ENCODE assay signal across 10 cellular contexts in genomic region chr5:43106290-43106638, GRCh38. TPM values are rescaled to one million over a fixed set of nuclear protein-coding genes. Genes with fewer than 3 reads are reported as not detected.
A peak's percentile ranks its signal among the peaks of the same experiment; 100 is the strongest.
DNase-seq lines count a peak whose midpoint lies in the region; ATAC-seq, FAIRE-seq and TF ChIP-seq lines count a peak whose summit lies in the region.
"Had no signal": no experiment of that assay in that cellular context is flagged by ENCODE, and none has a peak within 500 bp of the region (broad histone marks: within the 10 kb centered on the region; RNA-seq: fewer than 3 reads in every experiment).

No MANE protein-coding gene starts in this region.

- ATAC-seq in activated T-cell treated with anti-CD3 and anti-CD28 coated beads, Interleukin-2, amount 50 U/mL, for 72 hours (replicated peaks in 1 of 2): peak; percentile 56 to 64
- ATAC-seq in GM12878: no peak
- no peak for ATAC-seq in stimulated activated memory B cell treated with anti-CD40 and anti-IgM and Interleukin-4, amounts not matched to agents 10 μg/mL and 1 μg/mL and 100 μg/mL, for 72 hours
- no peak for ATAC-seq in GM18511 (IDR thresholded peaks at IDR 0.05; ENCODE audit: unreplicated experiment)

- no peak for TF ChIP-seq EP300 in GM12878 (IDR thresholded peaks at IDR 0.05; ENCODE audit: borderline replicate concordance in 1 of 2, control insufficient read depth in 1 of 2, low read depth in 2 of 2, low read length in 2 of 2)

- TF ChIP-seq POLR2A in GM12878 (IDR thresholded peaks at IDR 0.05; ENCODE audit: low read depth, low read length) (no peak), breast epithelium (IDR thresholded peaks at IDR 0.05) (no peak)

- DNase-seq in activated T-cell treated with anti-CD3 and anti-CD28 coated beads, Interleukin-2, amount 50 U/mL, for 72 hours: peak; percentile 34 to 50
- no peak for DNase-seq in activated T-cell treated with anti-CD3 and anti-CD28 coated beads, Interleukin-2, amount 50 U/mL, for 48 hours
- DNase-seq in GM12878 (ENCODE audit: low read depth, low spot score) (no peak), NCI-H510A treated with DMSO at 0.1 percent for 48 hours (lab: John Stamatoyannopoulos, UW) (no peak), breast epithelium (ENCODE audit: low spot score in 2 of 2) (no peak)

- TF ChIP-seq RAD21 in GM12878 (IDR thresholded peaks at IDR 0.05; ENCODE audit: insufficient read depth, low read depth, low read length): no peak

- no peaks in the 10 kb centered on the region for H4K20me1 ChIP-seq in OCI-LY3 (ENCODE audit: insufficient read depth, low read length)
- H4K20me1 ChIP-seq in GM12878 (ENCODE audit: control insufficient read depth, insufficient read depth): no peaks in the 10 kb centered on the region

- H3K27me3 Mint-ChIP-seq in activated T-cell treated with anti-CD3 and anti-CD28 coated beads, Interleukin-2, amount 50 U/mL, for 72 hours (ENCODE audit: low read depth): no peaks in the 10 kb centered on the region
- no peaks in the 10 kb centered on the region for H3K27me3 Mint-ChIP-seq in stimulated activated memory B cell treated with anti-CD40 and anti-IgM and Interleukin-4, amounts not matched to agents 10 μg/mL and 1 μg/mL and 100 μg/mL, for 72 hours

- SMC1A ChIA-PET in GM12878 (lab: Charles Lee; ENCODE audit: uncharacterized antibody, unreplicated experiment): interaction anchor here (0.5 to 3.8 kb wide), 13 partner anchors 10 to 282 kb away, joined by 3 to 31 read pairs (median 7); partner anchors contain the start of genes HMGCS1 and ZNF131

- no peaks in the 10 kb centered on the region for H3K9me3 Mint-ChIP-seq in activated T-cell treated with anti-CD3 and anti-CD28 coated beads, Interleukin-2, amount 50 U/mL, for 72 hours
- H3K9me3 Mint-ChIP-seq in stimulated activated memory B cell treated with anti-CD40 and anti-IgM and Interleukin-4, amounts not matched to agents 10 μg/mL and 1 μg/mL and 100 μg/mL, for 72 hours: no peaks in the 10 kb centered on the region
- H3K9me3 Mint-ChIP-seq: T-helper 1 cell treated with Interleukin-12 subunit alpha and Interleukin-12 subunit beta and Interleukin-4 antibody, amounts not matched to agents 30 μg/mL and 1 μg/mL, for 36 hours had no signal

- in situ Hi-C loops in GM12878 (cut with MboI): loop anchor here (10.0 kb wide), 1 partner anchor 279 kb away; no protein-coding TSS in a partner anchor

- peak overlapping the region; percentile 82; the same call in 1 of the 2 replicates for H2AFZ ChIP-seq in OCI-LY3 (ENCODE audit: low read depth, low read length)
- peak overlapping the region; percentile 98 for H2AFZ ChIP-seq in GM12878 (ENCODE audit: control insufficient read depth, low read depth, low read length)

- H3K36me3 ChIP-seq in OCI-LY3 (replicated peaks; ENCODE audit: low read depth, low read length) (no peaks in the 10 kb centered on the region), GM12878 (ENCODE audit: control insufficient read depth in 2 of 2, insufficient read depth in 2 of 2, low read length in 1 of 2) (no peaks in the 10 kb centered on the region), breast epithelium (no peaks in the 10 kb centered on the region)
- H3K36me3 ChIP-seq: pancreas had no signal

- H3K27me3 ChIP-seq in OCI-LY3 (ENCODE audit: low read depth, low read length): no peaks in the 10 kb centered on the region
- no peaks in the 10 kb centered on the region for H3K27me3 ChIP-seq in GM12878 (replicated peaks in 1 of 2; ENCODE audit: control insufficient read depth in 2 of 2, insufficient read depth in 2 of 2, low read length in 1 of 2)
- no peaks in the 10 kb centered on the region for H3K27me3 ChIP-seq in breast epithelium
- H3K27me3 ChIP-seq: pancreas had no signal

- TF ChIP-seq CTCF in OCI-LY3 (IDR thresholded peaks at IDR 0.05; ENCODE audit: low read depth, low read length): no peak
- no peak for TF ChIP-seq CTCF in GM12878 (IDR thresholded peaks at IDR 0.05 in 2 of 3, conservative IDR thresholded peaks at IDR 0.05 in 1 of 3; ENCODE audit: control insufficient read depth in 2 of 3, extremely low read depth in 1 of 3, insufficient read depth in 1 of 3, low read depth in 3 of 3, low read length in 3 of 3)
- TF ChIP-seq CTCF in breast epithelium (IDR thresholded peaks at IDR 0.05): no peak

- peak overlapping the region; percentile 99 for H3K4me2 ChIP-seq in OCI-LY3 (ENCODE audit: low read length)
- no peak overlapping the region for H3K4me2 ChIP-seq in GM12878 (ENCODE audit: control insufficient read depth, insufficient read depth)

- peaks cover 63% of the 10 kb centered on the region for H3K4me1 Mint-ChIP-seq in activated T-cell treated with anti-CD3 and anti-CD28 coated beads, Interleukin-2, amount 50 U/mL, for 72 hours (ENCODE audit: low read depth)
- peaks cover 7% of the 10 kb centered on the region for H3K4me1 Mint-ChIP-seq in stimulated activated memory B cell treated with anti-CD40 and anti-IgM and Interleukin-4, amounts not matched to agents 10 μg/mL and 1 μg/mL and 100 μg/mL, for 72 hours

- H3K9ac ChIP-seq in OCI-LY3 (ENCODE audit: low read length) (no peak overlapping the region), GM12878 (ENCODE audit: control insufficient read depth, insufficient read depth, low read length) (no peak overlapping the region)

- no peaks in the 10 kb centered on the region for H3K36me3 Mint-ChIP-seq in activated T-cell treated with anti-CD3 and anti-CD28 coated beads, Interleukin-2, amount 50 U/mL, for 72 hours (ENCODE audit: insufficient read depth in 2 of 2)
- H3K36me3 Mint-ChIP-seq in stimulated activated memory B cell treated with anti-CD40 and anti-IgM and Interleukin-4, amounts not matched to agents 10 μg/mL and 1 μg/mL and 100 μg/mL, for 72 hours: no peaks in the 10 kb centered on the region

- no peak for FAIRE-seq in GM12878 (lab: Jason Lieb, UNC)
- FAIRE-seq: pancreas had no signal

- H3K27ac ChIP-seq in OCI-LY3 (ENCODE audit: low read length): no peak overlapping the region
- no peak overlapping the region for H3K27ac ChIP-seq in GM12878 (ENCODE audit: control insufficient read depth, insufficient read depth)
- no peak overlapping the region for H3K27ac ChIP-seq in breast epithelium

- no peaks in the 10 kb centered on the region for H3K9me3 ChIP-seq in OCI-LY3 (ENCODE audit: insufficient read depth, low read length)
- no peaks in the 10 kb centered on the region for H3K9me3 ChIP-seq in GM12878 (replicated peaks; ENCODE audit: control insufficient read depth, insufficient read depth, low read length)
- no peaks in the 10 kb centered on the region for H3K9me3 ChIP-seq in breast epithelium
- H3K9me3 ChIP-seq: pancreas had no signal

- H3K4me3 ChIP-seq in OCI-LY3 (ENCODE audit: low read length): no peak overlapping the region
- H3K4me3 ChIP-seq in GM12878: no peak overlapping the region
- no peak overlapping the region for H3K4me3 ChIP-seq in breast epithelium

- peak overlapping the region in 1 of 2 donors; percentile 79 for H3K4me3 Mint-ChIP-seq in activated T-cell treated with anti-CD3 and anti-CD28 coated beads, Interleukin-2, amount 50 U/mL, for 72 hours
- no peak overlapping the region for H3K4me3 Mint-ChIP-seq in stimulated activated memory B cell treated with anti-CD40 and anti-IgM and Interleukin-4, amounts not matched to agents 10 μg/mL and 1 μg/mL and 100 μg/mL, for 72 hours

- H3K4me1 ChIP-seq in OCI-LY3 (ENCODE audit: low read length): peaks cover 4% of the 10 kb centered on the region
- H3K4me1 ChIP-seq in GM12878 (ENCODE audit: control insufficient read depth, insufficient read depth, low read length): peaks cover 5% of the 10 kb centered on the region
- H3K4me1 ChIP-seq in breast epithelium: no peaks in the 10 kb centered on the region
- H3K4me1 ChIP-seq: pancreas had no signal

- RAD21 ChIA-PET in GM12878 (lab: Charles Lee; ENCODE audit: unreplicated experiment): interaction anchor here (0.6 to 2.3 kb wide), 9 partner anchors 65 to 291 kb away, joined by 3 to 15 read pairs (median 6); partner anchors contain the start of gene HMGCS1

- no TSS peak for BruUV-seq in GM12878 (replicated peaks; lab: Mats Ljungman, UMichigan)

- peak overlapping the region; percentile 45 for H3K27ac Mint-ChIP-seq in activated T-cell treated with anti-CD3 and anti-CD28 coated beads, Interleukin-2, amount 50 U/mL, for 72 hours
- H3K27ac Mint-ChIP-seq in stimulated activated memory B cell treated with anti-CD40 and anti-IgM and Interleukin-4, amounts not matched to agents 10 μg/mL and 1 μg/mL and 100 μg/mL, for 72 hours: peak overlapping the region; percentile 77

- CTCF ChIA-PET in GM12878 (lab: Yijun Ruan, JAX): interaction anchor here (0.5 to 10.9 kb wide), 46 partner anchors 9 to 1178 kb away, joined by 3 to 124 read pairs (median 5); partner anchors contain the start of genes TMEM267 and ZNF131

- intact Hi-C loops in GM12878 (cut with micrococcal nuclease; ENCODE audit: unreplicated experiment) (loop anchor here (5.0 kb wide), 1 partner anchor 99 kb away; no protein-coding TSS in a partner anchor), breast epithelium (cut with DNase I; ENCODE audit: low total_unique reads) (no loop called here)

- POLR2A ChIA-PET in GM12878 (lab: Charles Lee): interaction anchor here (0.6 to 1.0 kb wide), 2 partner anchors 15 to 207 kb away, joined by 4 read pairs; partner anchors contain the start of genes HMGCS1 and ZNF131

- no peaks in the 10 kb centered on the region for H3K79me2 ChIP-seq in OCI-LY3 (ENCODE audit: low read length)
- H3K79me2 ChIP-seq in GM12878 (ENCODE audit: control insufficient read depth, insufficient read depth, low read length): no peaks in the 10 kb centered on the region

- 97% methylated on average over 4 of the region's 4 CpGs for WGBS in GM12878 (ENCODE audit: insufficient coverage, insufficient replicate concordance, low lambda C conversion rate, missing lambda C conversion rate)

TF ChIP-seq in GM12878, 131 proteins besides CTCF, POLR2A, EP300 and RAD21 (continues in another document):
- no peak for TF ChIP-seq FOXK2 (IDR thresholded peaks at IDR 0.05)

RNA-seq across cellular contexts. Expression of gene ZNF131, which starts 14.4 kb away (rescaled TPM):
- total RNA-seq in activated T-cell treated with anti-CD3 and anti-CD28 coated beads, Interleukin-2, amount 50 U/mL, for 72 hours: 10 to 100 TPM; 42.9 to 52.2 TPM
- 107 and 112 TPM in 2 replicates for total RNA-seq in GM12878 (2013; cell fraction: nucleolus; rRNA removed)
- total RNA-seq in GM12878 (2014; rRNA removed) (28.0 and 32.5 TPM in 2 replicates), GM12878 (2014; rRNA removed; fragmentation: Illumina TruSeq; extraction: Trizol) (52.6 and 53.0 TPM in 2 replicates), GM12878 (2021) (28.5 and 31.6 TPM in 2 replicates), breast epithelium (10 to 100 TPM; 32.6 to 53.9 (median 45.9) TPM)
- polyA plus RNA-seq in GM12878 (2011; ENCODE audit: low read depth): 13.9 TPM
- polyA plus RNA-seq in GM12878 (2011; rRNA removed) (47.9 and 67.2 TPM in 2 replicates), GM12878 (2014; fragmentation: Illumina TruSeq; extraction: Trizol) (49.1 and 76.0 TPM in 2 replicates), GM12878 (2014; fragmentation: Nextera tagmentation; extraction: Ambion mirVana) (10 to 100 TPM; 16.4 to 23.3 TPM), GM12878 (2014; rRNA removed) (23.2 and 27.9 TPM in 2 replicates), GM12878 (2016; fragmentation: Nextera tagmentation; extraction: Ambion mirVana) (10 to 100 TPM; 24.9 to 28.5 TPM)
- 20.0 and 21.2 TPM in 2 replicates for polyA plus RNA-seq in GM12878 (2011; cell fraction: cytosol; rRNA removed)
- polyA plus RNA-seq in GM12878 (2011; cell fraction: nucleus; rRNA removed): 36.3 and 39.3 TPM in 2 replicates
- 17.6 and 20.0 TPM in 2 replicates for polyA plus RNA-seq in GM12878 (2012)
- polyA minus RNA-seq in GM12878 (2011; rRNA and poly(A)+ RNA removed): 35.7 and 57.9 TPM in 2 replicates
- 17.0 and 20.3 TPM in 2 replicates for polyA minus RNA-seq in GM12878 (2011; cell fraction: cytosol; rRNA and poly(A)+ RNA removed)
- 29.6 and 53.0 TPM in 2 replicates for polyA minus RNA-seq in GM12878 (2011; cell fraction: nucleus; rRNA and poly(A)+ RNA removed)

Comparison
In these comparisons a context has a peak if more than half of its experiments do, and no peak if none do; other contexts are left out.
1. DNase-seq: peak in activated T-cell treated with anti-CD3 and anti-CD28 coated beads, Interleukin-2, amount 50 U/mL, for 72 hours (2 of 2); none in activated T-cell treated with anti-CD3 and anti-CD28 coated beads, Interleukin-2, amount 50 U/mL, for 48 hours (0 of 2), GM12878 (single experiment), NCI-H510A treated with DMSO at 0.1 percent for 48 hours (single experiment) and breast epithelium (0 of 2).
2. ATAC-seq: peak in activated T-cell treated with anti-CD3 and anti-CD28 coated beads, Interleukin-2, amount 50 U/mL, for 72 hours (2 of 2); none in GM12878 (single experiment), stimulated activated memory B cell treated with anti-CD40 and anti-IgM and Interleukin-4, amounts not matched to agents 10 μg/mL and 1 μg/mL and 100 μg/mL, for 72 hours (single experiment) and GM18511 (single experiment).